In the genomic region with DNA sequence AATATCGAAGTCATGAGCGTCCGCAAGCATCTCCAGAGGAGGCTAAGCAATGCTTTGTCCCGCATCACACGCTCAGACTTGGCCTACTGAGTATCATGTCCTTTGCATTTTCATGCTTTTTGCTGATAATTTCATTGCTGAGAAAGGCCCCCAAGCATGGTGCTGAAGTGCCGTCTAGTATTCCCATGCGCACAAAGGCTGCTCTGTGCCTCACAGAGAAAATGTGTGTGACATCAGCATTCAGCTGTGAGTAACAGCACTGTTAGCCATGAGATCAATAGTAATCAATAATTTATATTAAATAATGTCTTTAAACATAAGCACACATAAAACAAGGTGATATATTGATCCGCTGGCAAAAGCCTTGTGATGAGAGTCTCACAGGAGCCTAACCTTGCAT, we compare ENCODE assay signal across 19 cellular contexts. TPM values are rescaled to one million over a fixed set of nuclear protein-coding genes. Genes with fewer than 3 reads are reported as not detected.
DNase-seq lines count a peak whose midpoint lies in the region; ATAC-seq and TF ChIP-seq lines count a peak whose summit lies in the region.
"Had no signal": no experiment of that assay in that cellular context is flagged by ENCODE, and none has a peak within 500 bp of the region (broad histone marks: within the 10 kb centered on the region; RNA-seq: fewer than 3 reads in every experiment).

No MANE protein-coding gene starts in this region.

- peak; percentile 44 for DNase-seq in natural killer cell treated with Interleukin-12 subunit alpha and Interleukin-12 subunit beta and Interleukin-15 and Interleukin-18, amount 100 ng/mL, for 72 hours (ENCODE audit: low spot score)
- DNase-seq in natural killer cell (no peak), mesenteric fat pad (ENCODE audit: low spot score) (peak; percentile 6), spleen (peak; percentile 10), NCI-H526 (lab: John Stamatoyannopoulos, UW) (no peak), RPMI8226 (no peak), DMS 273 (lab: John Stamatoyannopoulos, UW; ENCODE audit: unreplicated experiment) (no peak)
- DNase-seq: BE2C, EL, GF-D8, MG63, NCI-H1048, NCI-H1417 treated with DMSO at 0.1 percent for 48 hours, NCI-H187, NCI-H446, NCI-H526 treated with DMSO at 0.1 percent for 48 hours, OCI-M1 had no signal

- WGBS in spleen, 5 donors = 93 to 98% (median 95%) methylated on average over 8 of the region's 8 CpGs

- no peaks in the 10 kb centered on the region for H3K36me3 Mint-ChIP-seq in natural killer cell treated with Interleukin-12 subunit alpha and Interleukin-12 subunit beta and Interleukin-15 and Interleukin-18, amount 100 ng/mL, for 72 hours
- no peaks in the 10 kb centered on the region for H3K36me3 Mint-ChIP-seq in natural killer cell

- H3K9me3 ChIP-seq in spleen = no peaks in the 10 kb centered on the region
- H3K9me3 ChIP-seq: A549, BE2C, MG63 had no signal

- no peaks in the 10 kb centered on the region for H3K9me3 Mint-ChIP-seq in natural killer cell treated with Interleukin-12 subunit alpha and Interleukin-12 subunit beta and Interleukin-15 and Interleukin-18, amount 100 ng/mL, for 72 hours
- no peaks in the 10 kb centered on the region for H3K9me3 Mint-ChIP-seq in natural killer cell

- no peaks in the 10 kb centered on the region for H3K36me3 ChIP-seq in spleen
- H3K36me3 ChIP-seq: BE2C, MG63 had no signal

- intact Hi-C loops in natural killer cell (cut with micrococcal nuclease) (no loop called here), spleen (cut with DNase I; ENCODE audit: low total_unique reads) (no loop called here)

- ATAC-seq in natural killer cell treated with Interleukin-12 subunit alpha and Interleukin-12 subunit beta and Interleukin-15 and Interleukin-18, amount 100 ng/mL, for 72 hours = no peak
- no peak for ATAC-seq in natural killer cell
- ATAC-seq: A549, Right ventricle myocardium inferior had no signal

- TF ChIP-seq CTCF in natural killer cell (IDR thresholded peaks at IDR 0.05) (no peak), spleen (IDR thresholded peaks at IDR 0.05 in 8 of 11, conservative IDR thresholded peaks at IDR 0.05 in 3 of 11) (no peak)

- H3K4me1 Mint-ChIP-seq in natural killer cell treated with Interleukin-12 subunit alpha and Interleukin-12 subunit beta and Interleukin-15 and Interleukin-18, amount 100 ng/mL, for 72 hours (ENCODE audit: low read depth in 2 of 2) = no peaks in the 10 kb centered on the region
- H3K4me1 Mint-ChIP-seq in natural killer cell = no peaks in the 10 kb centered on the region

- H3K27me3 Mint-ChIP-seq in natural killer cell treated with Interleukin-12 subunit alpha and Interleukin-12 subunit beta and Interleukin-15 and Interleukin-18, amount 100 ng/mL, for 72 hours = peaks cover 10 to 27% of the 10 kb centered on the region in 2 donors
- peaks cover 9 to 25% of the 10 kb centered on the region in 2 donors for H3K27me3 Mint-ChIP-seq in natural killer cell (ENCODE audit: low read depth in 2 of 2)

- H3K4me1 ChIP-seq in spleen = peaks cover 0 to 2% (median under 1%) of the 10 kb centered on the region in 6 donors
- H3K4me1 ChIP-seq: BE2C had no signal

- no peak for TF ChIP-seq POLR2A in spleen (IDR thresholded peaks at IDR 0.05)

- H3K27me3 ChIP-seq in spleen (replicated peaks in 1 of 7) = peaks cover 0 to 41% (median 7%) of the 10 kb centered on the region in 7 donors

- H3K4me3 Mint-ChIP-seq in natural killer cell treated with Interleukin-12 subunit alpha and Interleukin-12 subunit beta and Interleukin-15 and Interleukin-18, amount 100 ng/mL, for 72 hours = no peak overlapping the region
- no peak overlapping the region for H3K4me3 Mint-ChIP-seq in natural killer cell

- H3K4me3 ChIP-seq in spleen = no peak overlapping the region
- H3K4me3 ChIP-seq: A549, MG63 had no signal

- H3K27ac ChIP-seq in spleen = no peak overlapping the region
- H3K27ac ChIP-seq: A549 had no signal

- H3K27ac Mint-ChIP-seq in natural killer cell treated with Interleukin-12 subunit alpha and Interleukin-12 subunit beta and Interleukin-15 and Interleukin-18, amount 100 ng/mL, for 72 hours = no peak overlapping the region
- no peak overlapping the region for H3K27ac Mint-ChIP-seq in natural killer cell

RNA-seq across cellular contexts. Expression of gene RNF130, which starts 50.2 kb away (rescaled TPM):
- total RNA-seq in natural killer cell treated with Interleukin-12 subunit alpha and Interleukin-12 subunit beta and Interleukin-15 and Interleukin-18, amount 100 ng/mL, for 72 hours = 10 to 100 TPM; 12.4 to 17.0 TPM
- total RNA-seq in natural killer cell = 10 to 100 TPM; 24.4 to 35.0 (median 25.5) TPM
- total RNA-seq in mesenteric fat pad = 135 TPM
- total RNA-seq in spleen = 100 to 1,000 TPM in 1 of 7 donors, 10 to 100 TPM in 6; 64.5 to 119 (median 84.1) TPM
- 10 to 100 TPM; 44.1 to 57.0 (median 45.4) TPM for polyA plus RNA-seq in spleen

Comparison
In these comparisons a context has a peak if more than half of its experiments do, and no peak if none do; other contexts are left out.
1. DNase-seq: peak in natural killer cell treated with Interleukin-12 subunit alpha and Interleukin-12 subunit beta and Interleukin-15 and Interleukin-18, amount 100 ng/mL, for 72 hours (single experiment), mesenteric fat pad (single experiment) and spleen (single experiment); none in natural killer cell (single experiment), NCI-H526 (0 of 2), RPMI8226 (single experiment) and DMS 273 (single experiment).